Comparison of ENCODE assay signal across 9 cellular contexts in the genomic region with DNA sequence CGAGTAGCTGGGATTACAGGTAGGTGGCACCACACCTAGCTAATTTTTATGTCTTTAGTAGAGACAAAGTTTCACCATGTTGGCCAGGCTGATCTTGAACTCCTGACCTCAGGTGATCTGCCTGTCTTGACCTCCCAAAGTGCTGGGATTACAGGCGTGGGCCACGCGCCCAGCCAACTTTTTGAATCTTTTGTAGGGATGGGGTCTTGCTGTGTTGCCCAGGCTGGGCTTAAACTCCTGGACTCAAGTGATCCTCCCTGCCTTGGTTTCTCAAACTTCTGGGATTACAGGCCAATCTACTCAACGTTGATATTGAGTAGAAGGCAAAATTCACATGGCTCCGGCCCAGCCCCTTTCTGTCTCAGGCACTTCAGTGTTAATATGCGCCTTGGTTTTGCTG.
"Had no signal": no experiment of that assay in that cellular context is flagged by ENCODE, and none has a peak within 500 bp of the region (broad histone marks: within the 10 kb centered on the region; RNA-seq: fewer than 3 reads in every experiment).

No MANE protein-coding gene starts in this region.

- H3K4me1 ChIP-seq: HAP-1 had no signal

- H2AFZ ChIP-seq: GM23248 had no signal

- H3K9ac ChIP-seq: GM23248, KMS-11 had no signal

- H3K27ac ChIP-seq: GM23248, HL-60, KMS-11 had no signal

- H3K4me3 ChIP-seq: GM23248, HAP-1 had no signal

- H3K9me3 ChIP-seq: HAP-1 had no signal

- ATAC-seq: HCT116 had no signal

- H3K4me2 ChIP-seq: KMS-11 had no signal

- H3K36me3 ChIP-seq: HAP-1 had no signal

- DNase-seq: GM23248, GOT3, H7, IMR-90, KBM-7 had no signal
